ENCODE assay signal across 11 cellular contexts in genomic region chr11:119518746-119519382, GRCh38.
DNase-seq lines count a peak whose midpoint lies in the region; ATAC-seq and TF ChIP-seq lines count a peak whose summit lies in the region.
"Had no signal": no experiment of that assay in that cellular context is flagged by ENCODE, and none has a peak within 500 bp of the region (broad histone marks: within the 10 kb centered on the region; RNA-seq: fewer than 3 reads in every experiment).

No MANE protein-coding gene starts in this region.

- no peaks in the 10 kb centered on the region for H3K9me2 ChIP-seq in SK-N-SH

- H3K9ac ChIP-seq in H9 (ENCODE audit: extremely low read depth, insufficient read length, low read length) (no peak overlapping the region), SK-N-SH (no peak overlapping the region)

- no peak overlapping the region for H3T11ph ChIP-seq in H9 (ENCODE audit: low read length)

- no peaks in the 10 kb centered on the region for H3K79me2 ChIP-seq in H9 (ENCODE audit: insufficient read depth, low read length)
- no peaks in the 10 kb centered on the region for H3K79me2 ChIP-seq in SK-N-SH (ENCODE audit: insufficient read depth)

- no peak overlapping the region for H2BK20ac ChIP-seq in H9 (ENCODE audit: low read depth, low read length, poor library complexity, severe bottlenecking)

- CTCF ChIA-PET in AG04450 (lab: Charles Lee) (interaction anchor here (2.6 kb wide), 1 partner anchor 15 kb away, joined by 9 read pairs; no protein-coding TSS in a partner anchor), SK-N-SH (lab: Yijun Ruan, JAX) (interaction anchor here (0.8 to 2.6 kb wide), 4 partner anchors 13 to 28 kb away, joined by 3 to 26 read pairs (median 6); no protein-coding TSS in a partner anchor)

- TF ChIP-seq CTCF in AG04450 (IDR thresholded peaks at IDR 0.05; ENCODE audit: low read depth, low read length) (no peak), H9 (conservative IDR thresholded peaks at IDR 0.05) (no peak), SK-N-SH (IDR thresholded peaks at IDR 0.05) (no peak), foreskin keratinocyte (conservative IDR thresholded peaks at IDR 0.05) (no peak), adrenal gland (IDR thresholded peaks at IDR 0.05) (no peak)

- H4K8ac ChIP-seq in H9 (replicated peaks; ENCODE audit: insufficient read length, low read depth, low read length) = no peak overlapping the region

- H2AFZ ChIP-seq in H9 (ENCODE audit: low read length) = no peak overlapping the region
- no peak overlapping the region for H2AFZ ChIP-seq in SK-N-SH (ENCODE audit: low read depth)

- POLR2A ChIA-PET in AG04450 (lab: Yijun Ruan, JAX) (no interaction called here), SK-N-SH (lab: Yijun Ruan, JAX) (no interaction called here)

- H4K5ac ChIP-seq in H9 (ENCODE audit: insufficient read length, low read depth, low read length) = no peak overlapping the region

- H2AK5ac ChIP-seq in H9 (ENCODE audit: insufficient read length, low read length) = no peak overlapping the region

- peaks cover 13% of the 10 kb centered on the region for H3K27me3 Mint-ChIP-seq in H9 (ENCODE audit: low read depth)

- no peak for TF ChIP-seq POLR2A in adrenal gland (IDR thresholded peaks at IDR 0.05)

- intact Hi-C loops in adrenal gland (cut with DNase I) = no loop called here

- no peaks in the 10 kb centered on the region for H3K79me1 ChIP-seq in H9 (ENCODE audit: insufficient read depth, low read depth, low read length, poor library complexity, severe bottlenecking)

- H3K4me3 ChIP-seq in AG04450 (ENCODE audit: low read depth, low read length) = no peak overlapping the region
- no peak overlapping the region for H3K4me3 ChIP-seq in SK-N-SH (ENCODE audit: low read depth in 2 of 2, low read length in 1 of 2)
- no peak overlapping the region for H3K4me3 ChIP-seq in adrenal gland
- H3K4me3 ChIP-seq: tibial nerve had no signal

- H3K36me3 Mint-ChIP-seq in H9 (ENCODE audit: insufficient read depth in 1 of 3, low read depth in 3 of 3) = no peaks in the 10 kb centered on the region; a peak in 1 of 7 replicates

- H4K20me1 ChIP-seq in H9 (ENCODE audit: control insufficient read depth, insufficient read depth, insufficient read length) (no peaks in the 10 kb centered on the region), SK-N-SH (ENCODE audit: insufficient read depth) (no peaks in the 10 kb centered on the region)

- H2BK12ac ChIP-seq in H9 (ENCODE audit: insufficient read length, low read depth, low read length) = no peak overlapping the region

- H3K9me3 ChIP-seq in AG04450 (ENCODE audit: control insufficient read depth, insufficient read depth, low read length) (no peaks in the 10 kb centered on the region; the same call in 1 of the 2 replicates), H9 (ENCODE audit: control insufficient read depth, low read depth, low read length) (no peaks in the 10 kb centered on the region), SK-N-SH (no peaks in the 10 kb centered on the region), adrenal gland (replicated peaks in 1 of 3) (no peaks in the 10 kb centered on the region)
- H3K9me3 ChIP-seq: tibial nerve had no signal

- peak; percentile 79 for ATAC-seq in foreskin keratinocyte

- no peak overlapping the region for H3K18ac ChIP-seq in H9 (ENCODE audit: insufficient read length, low read depth, low read length)

- no peaks in the 10 kb centered on the region for H3K23me2 ChIP-seq in H9 (ENCODE audit: insufficient read length, low read depth, low read length, poor library complexity, severe bottlenecking)

- no peak overlapping the region for H2BK5ac ChIP-seq in H9 (ENCODE audit: insufficient read length, low read length)

- H3K27ac ChIP-seq in AG04450 (ENCODE audit: low read depth, low read length) (no peak overlapping the region), H9 (ENCODE audit: insufficient read length, low read depth, low read length) (no peak overlapping the region), SK-N-SH (ENCODE audit: low read depth in 2 of 2, low read length in 1 of 2) (no peak overlapping the region), foreskin keratinocyte (peak overlapping the region; percentile 43), adrenal gland (no peak overlapping the region)
- H3K27ac ChIP-seq: tibial nerve had no signal

- no peaks in the 10 kb centered on the region for H3K4me1 ChIP-seq in H9 (ENCODE audit: insufficient read depth, low read length)
- H3K4me1 ChIP-seq in SK-N-SH (ENCODE audit: control insufficient read depth in 1 of 2, insufficient read depth in 2 of 2, low read depth in 1 of 2, low read length in 1 of 2) = no peaks in the 10 kb centered on the region; a peak in 1 of 4 replicates
- no peaks in the 10 kb centered on the region for H3K4me1 ChIP-seq in foreskin keratinocyte
- H3K4me1 ChIP-seq in adrenal gland (replicated peaks in 1 of 2) = no peaks in the 10 kb centered on the region
- H3K4me1 ChIP-seq: tibial nerve had no signal

- no peak overlapping the region; a peak in 1 of 7 replicates for H3K27ac Mint-ChIP-seq in H9

- peak; percentile 18 for DNase-seq in AG04450 (ENCODE audit: low read depth, low spot score)
- peak; percentile 73 for DNase-seq in H9
- no peak for DNase-seq in SK-N-SH
- DNase-seq in foreskin keratinocyte = peak; percentile 33 to 55
- no peak for DNase-seq in adrenal gland
- no peak for DNase-seq in GM19240 (ENCODE audit: insufficient read length, low spot score)
- no peak for DNase-seq in NCI-H2107 treated with DMSO at 0.1 percent for 48 hours (lab: John Stamatoyannopoulos, UW; ENCODE audit: unreplicated experiment)
- DNase-seq in AG08395 (ENCODE audit: low spot score) = no peak
- DNase-seq: NK-92 treated with Interleukin-12 subunit alpha and Interleukin-12 subunit beta, amount 100 ng/mL, for 24 hours had no signal

- no CpG with 5 or more reads among the region's 11 CpGs for WGBS in H9 (ENCODE audit: extremely low coverage, insufficient read length, low lambda C conversion rate)
- WGBS in SK-N-SH (ENCODE audit: low lambda C conversion rate) = 62% methylated on average over 10 of the region's 11 CpGs
- WGBS in adrenal gland, 4 donors = 58 to 72% (median 61%) methylated on average over 10 to 11 of the region's 11 CpGs

- TF ChIP-seq RAD21 in SK-N-SH (IDR thresholded peaks at IDR 0.05; ENCODE audit: low read length) = no peak

- H3K23ac ChIP-seq in H9 (ENCODE audit: insufficient read length, low read depth, low read length) = no peak overlapping the region

- no peak overlapping the region for H2BK120ac ChIP-seq in H9 (ENCODE audit: low read depth, low read length, poor library complexity, severe bottlenecking)

- H3K36me3 ChIP-seq in SK-N-SH (replicated peaks in 1 of 2; ENCODE audit: control insufficient read depth in 1 of 2, insufficient read depth in 2 of 2, low read length in 1 of 2) = no peaks in the 10 kb centered on the region
- no peaks in the 10 kb centered on the region for H3K36me3 ChIP-seq in adrenal gland (replicated peaks in 1 of 2)
- H3K36me3 ChIP-seq: tibial nerve had no signal

- H2BK15ac ChIP-seq in H9 (ENCODE audit: low read depth, low read length) = no peak overlapping the region

- H4K91ac ChIP-seq in H9 (ENCODE audit: insufficient read length, low read depth, low read length) = no peak overlapping the region

- H3K4me2 ChIP-seq in H9 (ENCODE audit: insufficient read depth, insufficient read length, low read length) = no peak overlapping the region
- H3K4me2 ChIP-seq in SK-N-SH = no peak overlapping the region

- H3K4me3 Mint-ChIP-seq in H9 = no peak overlapping the region
- H3K4me3 Mint-ChIP-seq: dendritic cell treated with granulocyte-macrophage colony-stimulating factor and Interleukin-4, amounts not matched to agents 40 ng/mL and 50 ng/mL, for 4 days had no signal

- H3K27me3 ChIP-seq in AG04450 (ENCODE audit: control insufficient read depth, insufficient read depth, low read length) (peaks cover 18% of the 10 kb centered on the region), H9 (ENCODE audit: insufficient read depth, low read length) (no peaks in the 10 kb centered on the region), SK-N-SH (ENCODE audit: insufficient read depth) (peaks cover 14% of the 10 kb centered on the region; the same call in 1 of the 2 replicates), foreskin keratinocyte (peaks cover 44% of the 10 kb centered on the region), adrenal gland (no peaks in the 10 kb centered on the region)

- TF ChIP-seq EP300 in SK-N-SH (IDR thresholded peaks at IDR 0.05; ENCODE audit: borderline replicate concordance in 1 of 2, low read depth in 1 of 2, low read length in 1 of 2) = no peak

- no peaks in the 10 kb centered on the region for H3F3A ChIP-seq in SK-N-SH (replicated peaks; ENCODE audit: insufficient read depth)

- H3K56ac ChIP-seq in H9 (ENCODE audit: insufficient read length, low read depth, low read length) = no peak overlapping the region

- H3K14ac ChIP-seq in H9 (ENCODE audit: insufficient read depth, low read length) = no peak overlapping the region

- H3K4me1 Mint-ChIP-seq in H9 = peaks cover 8 to 25% of the 10 kb centered on the region in 2 experiments

- no peaks in the 10 kb centered on the region for H3K9me3 Mint-ChIP-seq in H9
- H3K9me3 Mint-ChIP-seq: dendritic cell treated with granulocyte-macrophage colony-stimulating factor and Interleukin-4, amounts not matched to agents 40 ng/mL and 50 ng/mL, for 4 days had no signal

- no peak overlapping the region for H3K4ac ChIP-seq in H9 (ENCODE audit: low read depth, low read length)

TF ChIP-seq in SK-N-SH, 30 proteins besides CTCF, POLR2A, EP300 and RAD21 (continues in another document):
- TF ChIP-seq TCF12 (IDR thresholded peaks at IDR 0.05) (no peak), FOSL2 (IDR thresholded peaks at IDR 0.05; ENCODE audit: borderline replicate concordance, low read depth) (no peak)

Comparison
In these comparisons a context has a peak if more than half of its experiments do, and no peak if none do; other contexts are left out.
1. DNase-seq: peak in AG04450 (single experiment), H9 (single experiment) and foreskin keratinocyte (2 of 2); none in SK-N-SH (single experiment), adrenal gland (0 of 7), GM19240 (single experiment), NCI-H2107 treated with DMSO at 0.1 percent for 48 hours (single experiment) and AG08395 (single experiment).